ENCODE assay signal across 22 cellular contexts in genomic region chr2:101502095-101502494, GRCh38. TPM values are rescaled to one million over a fixed set of nuclear protein-coding genes. Genes with fewer than 3 reads are reported as not detected.
DNase-seq lines count a peak whose midpoint lies in the region; ATAC-seq and TF ChIP-seq lines count a peak whose summit lies in the region.
"Had no signal": no experiment of that assay in that cellular context is flagged by ENCODE, and none has a peak within 500 bp of the region (broad histone marks: within the 10 kb centered on the region; RNA-seq: fewer than 3 reads in every experiment).

No MANE protein-coding gene starts in this region.

- peak overlapping the region; percentile 65 to 78 (median 74) for H3K27ac ChIP-seq in gastrocnemius medialis
- H3K27ac ChIP-seq: right lobe of liver, vagina had no signal

- H3K4me1 Mint-ChIP-seq in activated CD8-positive, alpha-beta memory T cell treated with anti-CD3 and anti-CD28 coated beads, Interleukin-2, amount 10 ng/mL, durations not matched to agents 7 days and 5 days: peaks cover 13% of the 10 kb centered on the region
- H3K4me1 Mint-ChIP-seq in HFFc6 (ENCODE audit: low read depth): peaks cover 36% of the 10 kb centered on the region
- H3K4me1 Mint-ChIP-seq in activated naive CD8-positive, alpha-beta T cell treated with anti-CD3 and anti-CD28 coated beads, Interleukin-2, amount 10 ng/mL, durations not matched to agents 7 days and 5 days: peaks cover 14% of the 10 kb centered on the region

- CTCF ChIA-PET in activated CD8-positive, alpha-beta memory T cell treated with anti-CD3 and anti-CD28 coated beads, Interleukin-2, amount 10 ng/mL, durations not matched to agents 7 days and 5 days (lab: Charles Lee): no interaction called here

- no peaks in the 10 kb centered on the region for H3K9me3 Mint-ChIP-seq in activated CD8-positive, alpha-beta memory T cell treated with anti-CD3 and anti-CD28 coated beads, Interleukin-2, amount 10 ng/mL, durations not matched to agents 7 days and 5 days (ENCODE audit: low read depth)
- no peaks in the 10 kb centered on the region for H3K9me3 Mint-ChIP-seq in HFFc6
- H3K9me3 Mint-ChIP-seq in activated naive CD8-positive, alpha-beta T cell treated with anti-CD3 and anti-CD28 coated beads, Interleukin-2, amount 10 ng/mL, durations not matched to agents 7 days and 5 days: no peaks in the 10 kb centered on the region
- H3K9me3 Mint-ChIP-seq: CD14-positive monocyte had no signal

- H3K27ac Mint-ChIP-seq in activated CD8-positive, alpha-beta memory T cell treated with anti-CD3 and anti-CD28 coated beads, Interleukin-2, amount 10 ng/mL, durations not matched to agents 7 days and 5 days: no peak overlapping the region
- H3K27ac Mint-ChIP-seq in HFFc6: peak overlapping the region; percentile 12; the same call in 1 of the 2 replicates
- H3K27ac Mint-ChIP-seq in activated naive CD8-positive, alpha-beta T cell treated with anti-CD3 and anti-CD28 coated beads, Interleukin-2, amount 10 ng/mL, durations not matched to agents 7 days and 5 days: peak overlapping the region; percentile 74
- H3K27ac Mint-ChIP-seq: naive B cell had no signal

- peak; percentile 42 for DNase-seq in activated CD8-positive, alpha-beta memory T cell treated with anti-CD3 and anti-CD28 coated beads, Interleukin-2, amount 10 ng/mL, durations not matched to agents 7 days and 5 days
- no peak for DNase-seq in activated CD8-positive, alpha-beta memory T cell treated with anti-CD3 and anti-CD28 coated beads for 24 hours
- DNase-seq in HFFc6 (no peak), gastrocnemius medialis (peak in 1 of 2 donors; percentile 15), erythroblast (lab: John Stamatoyannopoulos, UW) (no peak), NCI-H1436 (lab: John Stamatoyannopoulos, UW) (no peak)
- peak; percentile 35 for DNase-seq in activated naive CD8-positive, alpha-beta T cell treated with anti-CD3 and anti-CD28 coated beads, Interleukin-2, amount 10 ng/mL, durations not matched to agents 7 days and 5 days
- DNase-seq: activated CD4-positive, CD25-positive, alpha-beta regulatory T cell; cortex of kidney; H7; kidney glomerular epithelial cell; mesendoderm; naive B cell; NCI-H1694; NCI-H69; right lobe of liver had no signal

- in situ Hi-C loops in gastrocnemius medialis (cut with MboI; ENCODE audit: low sequenced_read_pairs in 4 of 4): loop anchor here in 1 of 4 donors (25.0 kb wide), 1 partner anchor 335 kb away; no protein-coding TSS in a partner anchor

- H3K27me3 Mint-ChIP-seq in activated CD8-positive, alpha-beta memory T cell treated with anti-CD3 and anti-CD28 coated beads, Interleukin-2, amount 10 ng/mL, durations not matched to agents 7 days and 5 days: peaks cover 4% of the 10 kb centered on the region
- no peaks in the 10 kb centered on the region; the same call in none of the 2 replicates for H3K27me3 Mint-ChIP-seq in HFFc6 (ENCODE audit: insufficient read depth)
- no peaks in the 10 kb centered on the region for H3K27me3 Mint-ChIP-seq in activated naive CD8-positive, alpha-beta T cell treated with anti-CD3 and anti-CD28 coated beads, Interleukin-2, amount 10 ng/mL, durations not matched to agents 7 days and 5 days
- H3K27me3 Mint-ChIP-seq: naive B cell had no signal

- H3K4me3 Mint-ChIP-seq in activated CD8-positive, alpha-beta memory T cell treated with anti-CD3 and anti-CD28 coated beads, Interleukin-2, amount 10 ng/mL, durations not matched to agents 7 days and 5 days: no peak overlapping the region
- no peak overlapping the region for H3K4me3 Mint-ChIP-seq in HFFc6
- peak overlapping the region; percentile 3 for H3K4me3 Mint-ChIP-seq in activated naive CD8-positive, alpha-beta T cell treated with anti-CD3 and anti-CD28 coated beads, Interleukin-2, amount 10 ng/mL, durations not matched to agents 7 days and 5 days
- H3K4me3 Mint-ChIP-seq: CD14-positive monocyte, naive B cell had no signal

- intact Hi-C loops in gastrocnemius medialis (cut with DNase I; ENCODE audit: low total_unique reads): no loop called here

- no peaks in the 10 kb centered on the region for H3K9me3 ChIP-seq in gastrocnemius medialis
- H3K9me3 ChIP-seq: right lobe of liver, vagina had no signal

- H3K36me3 Mint-ChIP-seq in activated CD8-positive, alpha-beta memory T cell treated with anti-CD3 and anti-CD28 coated beads, Interleukin-2, amount 10 ng/mL, durations not matched to agents 7 days and 5 days: no peaks in the 10 kb centered on the region
- no peaks in the 10 kb centered on the region for H3K36me3 Mint-ChIP-seq in HFFc6 (ENCODE audit: low read depth)
- no peaks in the 10 kb centered on the region for H3K36me3 Mint-ChIP-seq in activated naive CD8-positive, alpha-beta T cell treated with anti-CD3 and anti-CD28 coated beads, Interleukin-2, amount 10 ng/mL, durations not matched to agents 7 days and 5 days
- H3K36me3 Mint-ChIP-seq: CD14-positive monocyte, naive B cell had no signal

- no peaks in the 10 kb centered on the region for H3K36me3 ChIP-seq in gastrocnemius medialis
- H3K36me3 ChIP-seq: cardiac muscle cell, right lobe of liver, vagina had no signal

- TF ChIP-seq POLR2A in gastrocnemius medialis (IDR thresholded peaks at IDR 0.05): no peak
- TF ChIP-seq POLR2A in erythroblast (IDR thresholded peaks at IDR 0.05; ENCODE audit: low read length): no peak

- no peak for ATAC-seq in activated CD8-positive, alpha-beta memory T cell treated with anti-CD3 and anti-CD28 coated beads, Interleukin-2, amount 10 ng/mL, durations not matched to agents 7 days and 5 days
- ATAC-seq in activated naive CD8-positive, alpha-beta T cell treated with anti-CD3 and anti-CD28 coated beads, Interleukin-2, amount 10 ng/mL, durations not matched to agents 7 days and 5 days (ENCODE audit: low read depth): peak; percentile 76
- ATAC-seq in gastrocnemius medialis: peak; percentile 12 to 28
- ATAC-seq in HG02840 (IDR thresholded peaks at IDR 0.05; ENCODE audit: low FRiP score, unreplicated experiment): no peak

- TF ChIP-seq CTCF in HFFc6 (IDR thresholded peaks at IDR 0.05) (no peak), gastrocnemius medialis (IDR thresholded peaks at IDR 0.05 in 4 of 5, conservative IDR thresholded peaks at IDR 0.05 in 1 of 5) (no peak)

- H3K27me3 ChIP-seq in gastrocnemius medialis: no peaks in the 10 kb centered on the region
- H3K27me3 ChIP-seq: cardiac muscle cell, right lobe of liver, vagina had no signal

- H3K4me1 ChIP-seq in gastrocnemius medialis: peaks cover 23 to 24% of the 10 kb centered on the region in 2 donors
- H3K4me1 ChIP-seq: right lobe of liver had no signal

- no peak overlapping the region for H3K4me3 ChIP-seq in gastrocnemius medialis
- H3K4me3 ChIP-seq: cardiac muscle cell, right lobe of liver, vagina had no signal

- POLR2A ChIA-PET in activated naive CD8-positive, alpha-beta T cell treated with anti-CD3 and anti-CD28 coated beads, Interleukin-2, amount 10 ng/mL, durations not matched to agents 7 days and 5 days (lab: Charles Lee): interaction anchor here (0.9 to 1.3 kb wide), 2 partner anchors 12 to 27 kb away, joined by 3 to 4 read pairs; partner anchors contain the start of gene RFX8

RNA-seq across cellular contexts. Expression of gene RFX8, which starts 27.2 kb away (rescaled TPM):
- total RNA-seq in activated CD8-positive, alpha-beta memory T cell treated with anti-CD3 and anti-CD28 coated beads, Interleukin-2, amount 10 ng/mL, durations not matched to agents 7 days and 5 days: 1 to 10 TPM; 1.0 to 2.3 TPM
- total RNA-seq in HFFc6 (2021; fragmentation: NEBNext Ultra II Directional; extraction: Animal tissue kit (Norgen Biotek cat#: 25700)): 1 to 10 TPM; 2.8 to 8.0 (median 5.3) TPM
- 1 to 10 TPM; 2.0 to 2.2 TPM for total RNA-seq in activated naive CD8-positive, alpha-beta T cell treated with anti-CD3 and anti-CD28 coated beads, Interleukin-2, amount 10 ng/mL, durations not matched to agents 7 days and 5 days
- under 1 TPM in 1 of 4 donors, not detected in 3; 0.27 TPM for total RNA-seq in gastrocnemius medialis
- total RNA-seq: G401, H7, osteocyte, right lobe of liver had no signal

Comparison
In these comparisons a context has a peak if more than half of its experiments do, and no peak if none do; other contexts are left out.
1. DNase-seq: peak in activated CD8-positive, alpha-beta memory T cell treated with anti-CD3 and anti-CD28 coated beads, Interleukin-2, amount 10 ng/mL, durations not matched to agents 7 days and 5 days (single experiment) and activated naive CD8-positive, alpha-beta T cell treated with anti-CD3 and anti-CD28 coated beads, Interleukin-2, amount 10 ng/mL, durations not matched to agents 7 days and 5 days (single experiment); none in activated CD8-positive, alpha-beta memory T cell treated with anti-CD3 and anti-CD28 coated beads for 24 hours (single experiment), HFFc6 (single experiment), erythroblast (0 of 2) and NCI-H1436 (single experiment).
2. ATAC-seq: peak in activated naive CD8-positive, alpha-beta T cell treated with anti-CD3 and anti-CD28 coated beads, Interleukin-2, amount 10 ng/mL, durations not matched to agents 7 days and 5 days (single experiment) and gastrocnemius medialis (2 of 2); none in activated CD8-positive, alpha-beta memory T cell treated with anti-CD3 and anti-CD28 coated beads, Interleukin-2, amount 10 ng/mL, durations not matched to agents 7 days and 5 days (single experiment) and HG02840 (single experiment).